Comparison of ENCODE assay signal across 1 cellular context in the genomic region with DNA sequence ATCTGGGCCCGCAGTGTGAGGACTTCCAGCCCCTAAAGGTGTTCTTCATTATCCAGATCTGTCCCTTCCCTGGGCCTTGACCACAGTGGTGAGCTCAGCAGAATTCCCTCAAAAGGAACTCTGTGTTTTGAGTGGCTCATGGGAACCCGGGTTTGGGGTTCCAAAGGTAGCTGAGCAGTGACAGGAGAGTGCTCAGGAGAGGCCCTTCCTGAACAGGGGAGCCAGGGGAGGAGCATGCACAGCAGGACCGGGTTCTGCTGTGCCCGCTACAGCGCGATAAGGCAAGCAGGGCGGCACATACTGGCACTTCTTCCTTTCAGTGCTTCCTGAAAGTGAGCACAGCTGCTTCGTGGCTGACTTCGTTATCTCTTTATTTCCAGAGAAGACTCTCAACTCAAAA.
TF ChIP-seq lines count a peak whose summit lies in the region.

No MANE protein-coding gene starts in this region.

TF ChIP-seq in WTC11, 78 proteins besides CTCF, POLR2A, EP300 and RAD21 (continued from another document):
- TF ChIP-seq, protein P1, sequence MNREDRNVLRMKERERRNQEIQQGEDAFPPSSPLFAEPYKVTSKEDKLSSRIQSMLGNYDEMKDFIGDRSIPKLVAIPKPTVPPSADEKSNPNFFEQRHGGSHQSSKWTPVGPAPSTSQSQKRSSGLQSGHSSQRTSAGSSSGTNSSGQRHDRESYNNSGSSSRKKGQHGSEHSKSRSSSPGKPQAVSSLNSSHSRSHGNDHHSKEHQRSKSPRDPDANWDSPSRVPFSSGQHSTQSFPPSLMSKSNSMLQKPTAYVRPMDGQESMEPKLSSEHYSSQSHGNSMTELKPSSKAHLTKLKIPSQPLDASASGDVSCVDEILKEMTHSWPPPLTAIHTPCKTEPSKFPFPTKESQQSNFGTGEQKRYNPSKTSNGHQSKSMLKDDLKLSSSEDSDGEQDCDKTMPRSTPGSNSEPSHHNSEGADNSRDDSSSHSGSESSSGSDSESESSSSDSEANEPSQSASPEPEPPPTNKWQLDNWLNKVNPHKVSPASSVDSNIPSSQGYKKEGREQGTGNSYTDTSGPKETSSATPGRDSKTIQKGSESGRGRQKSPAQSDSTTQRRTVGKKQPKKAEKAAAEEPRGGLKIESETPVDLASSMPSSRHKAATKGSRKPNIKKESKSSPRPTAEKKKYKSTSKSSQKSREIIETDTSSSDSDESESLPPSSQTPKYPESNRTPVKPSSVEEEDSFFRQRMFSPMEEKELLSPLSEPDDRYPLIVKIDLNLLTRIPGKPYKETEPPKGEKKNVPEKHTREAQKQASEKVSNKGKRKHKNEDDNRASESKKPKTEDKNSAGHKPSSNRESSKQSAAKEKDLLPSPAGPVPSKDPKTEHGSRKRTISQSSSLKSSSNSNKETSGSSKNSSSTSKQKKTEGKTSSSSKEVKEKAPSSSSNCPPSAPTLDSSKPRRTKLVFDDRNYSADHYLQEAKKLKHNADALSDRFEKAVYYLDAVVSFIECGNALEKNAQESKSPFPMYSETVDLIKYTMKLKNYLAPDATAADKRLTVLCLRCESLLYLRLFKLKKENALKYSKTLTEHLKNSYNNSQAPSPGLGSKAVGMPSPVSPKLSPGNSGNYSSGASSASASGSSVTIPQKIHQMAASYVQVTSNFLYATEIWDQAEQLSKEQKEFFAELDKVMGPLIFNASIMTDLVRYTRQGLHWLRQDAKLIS (CRISPR knock-in tag; IDR thresholded peaks at IDR 0.05; ENCODE audit: borderline replicate concordance): no peak
- TF ChIP-seq HMGA2 (CRISPR knock-in tag; IDR thresholded peaks at IDR 0.05) (no peak), CREB1 (CRISPR knock-in tag; IDR thresholded peaks at IDR 0.05) (no peak), ZNF671 (CRISPR knock-in tag; IDR thresholded peaks at IDR 0.05) (no peak), TCF7 (CRISPR knock-in tag; IDR thresholded peaks at IDR 0.05; ENCODE audit: low read depth) (no peak), ATF1 (CRISPR knock-in tag; IDR thresholded peaks at IDR 0.05) (no peak), JAZF1 (CRISPR knock-in tag; IDR thresholded peaks at IDR 0.05) (no peak), CBFB (CRISPR knock-in tag; IDR thresholded peaks at IDR 0.05; ENCODE audit: low read depth) (no peak), ZNF219 (CRISPR knock-in tag; IDR thresholded peaks at IDR 0.05; ENCODE audit: borderline replicate concordance) (no peak), GABPB1 (CRISPR knock-in tag; IDR thresholded peaks at IDR 0.05) (no peak)
- TF ChIP-seq, protein P2, sequence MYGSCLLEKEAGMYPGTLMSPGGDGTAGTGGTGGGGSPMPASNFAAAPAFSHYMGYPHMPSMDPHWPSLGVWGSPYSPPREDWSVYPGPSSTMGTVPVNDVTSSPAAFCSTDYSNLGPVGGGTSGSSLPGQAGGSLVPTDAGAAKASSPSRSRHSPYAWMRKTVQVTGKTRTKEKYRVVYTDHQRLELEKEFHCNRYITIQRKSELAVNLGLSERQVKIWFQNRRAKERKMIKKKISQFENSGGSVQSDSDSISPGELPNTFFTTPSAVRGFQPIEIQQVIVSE (CRISPR knock-in tag; IDR thresholded peaks at IDR 0.05; ENCODE audit: borderline replicate concordance): no peak
- TF ChIP-seq, protein P3, sequence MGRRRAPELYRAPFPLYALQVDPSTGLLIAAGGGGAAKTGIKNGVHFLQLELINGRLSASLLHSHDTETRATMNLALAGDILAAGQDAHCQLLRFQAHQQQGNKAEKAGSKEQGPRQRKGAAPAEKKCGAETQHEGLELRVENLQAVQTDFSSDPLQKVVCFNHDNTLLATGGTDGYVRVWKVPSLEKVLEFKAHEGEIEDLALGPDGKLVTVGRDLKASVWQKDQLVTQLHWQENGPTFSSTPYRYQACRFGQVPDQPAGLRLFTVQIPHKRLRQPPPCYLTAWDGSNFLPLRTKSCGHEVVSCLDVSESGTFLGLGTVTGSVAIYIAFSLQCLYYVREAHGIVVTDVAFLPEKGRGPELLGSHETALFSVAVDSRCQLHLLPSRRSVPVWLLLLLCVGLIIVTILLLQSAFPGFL (CRISPR knock-in tag; IDR thresholded peaks at IDR 0.05; ENCODE audit: borderline replicate concordance): no peak
- TF ChIP-seq, protein P4, sequence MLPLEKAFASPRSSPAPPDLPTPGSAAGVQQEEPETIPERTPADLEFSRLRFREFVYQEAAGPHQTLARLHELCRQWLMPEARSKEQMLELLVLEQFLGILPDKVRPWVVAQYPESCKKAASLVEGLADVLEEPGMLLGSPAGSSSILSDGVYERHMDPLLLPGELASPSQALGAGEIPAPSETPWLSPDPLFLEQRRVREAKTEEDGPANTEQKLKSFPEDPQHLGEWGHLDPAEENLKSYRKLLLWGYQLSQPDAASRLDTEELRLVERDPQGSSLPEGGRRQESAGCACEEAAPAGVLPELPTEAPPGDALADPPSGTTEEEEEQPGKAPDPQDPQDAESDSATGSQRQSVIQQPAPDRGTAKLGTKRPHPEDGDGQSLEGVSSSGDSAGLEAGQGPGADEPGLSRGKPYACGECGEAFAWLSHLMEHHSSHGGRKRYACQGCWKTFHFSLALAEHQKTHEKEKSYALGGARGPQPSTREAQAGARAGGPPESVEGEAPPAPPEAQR (CRISPR knock-in tag; IDR thresholded peaks at IDR 0.05): no peak
